13 cellular contexts compared by ENCODE assay signal in the genomic region with DNA sequence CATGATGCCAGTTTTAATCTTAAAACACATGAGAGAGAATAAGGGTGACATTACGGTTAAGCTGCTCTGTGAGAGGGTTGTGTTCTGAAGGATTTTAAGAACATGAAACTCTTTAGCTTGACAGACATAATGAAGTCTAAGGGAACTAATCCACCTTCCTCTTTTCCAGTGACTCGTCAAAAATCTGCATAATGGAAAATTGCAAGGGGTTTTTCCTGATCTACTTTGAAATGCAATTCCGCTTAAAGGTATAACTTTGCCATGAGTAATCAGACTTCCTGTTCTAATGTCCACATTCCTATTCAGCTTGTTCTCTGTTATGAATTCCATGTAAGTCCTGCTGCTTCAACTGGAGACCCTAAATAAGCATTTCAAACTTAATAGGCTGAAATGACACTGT. TPM values are rescaled to one million over a fixed set of nuclear protein-coding genes. Genes with fewer than 3 reads are reported as not detected.
A peak's percentile ranks its signal among the peaks of the same experiment; 100 is the strongest.
DNase-seq lines count a peak whose midpoint lies in the region; TF ChIP-seq lines count a peak whose summit lies in the region.
"Had no signal": no experiment of that assay in that cellular context is flagged by ENCODE, and none has a peak within 500 bp of the region (broad histone marks: within the 10 kb centered on the region; RNA-seq: fewer than 3 reads in every experiment).

TSS of gene ZNF705A (plus strand) at position 171 of the 400 bp plus-strand sequence. CDS start 15,611 bp downstream, outside the sequence.

- no peaks in the 10 kb centered on the region for H3K36me3 ChIP-seq in neural progenitor cell
- H3K36me3 ChIP-seq: esophagus muscularis mucosa had no signal

- H3F3A ChIP-seq in neural progenitor cell (ENCODE audit: low read depth): no peaks in the 10 kb centered on the region

- H3K4me3 ChIP-seq in neural progenitor cell (no peak within 1 kb of the TSS), dorsolateral prefrontal cortex (no peak within 1 kb of the TSS)
- H3K4me3 ChIP-seq: esophagus muscularis mucosa had no signal

- peak within 1 kb of the TSS; percentile 86 for H2AFZ ChIP-seq in neural progenitor cell (replicated peaks)

- no TSS peak for BruUV-seq in Calu3 (replicated peaks; lab: Mats Ljungman, UMichigan)

- no peak within 1 kb of the TSS for H3K9ac ChIP-seq in neural progenitor cell

- no peak for DNase-seq in Calu3
- peak; percentile 60 for DNase-seq in NOMO-1 treated with dmso at 0.1 percent for 144 hours (lab: John Stamatoyannopoulos, UW; ENCODE audit: unreplicated experiment)
- DNase-seq in chondrocyte (ENCODE audit: low spot score): no peak
- no peak for DNase-seq in neural progenitor cell (ENCODE audit: low spot score)
- no peak for DNase-seq in Ammon's horn (ENCODE audit: low spot score)
- DNase-seq in NCI-H446 treated with DMSO at 0.1 percent for 48 hours (lab: John Stamatoyannopoulos, UW): no peak
- DNase-seq in NCI-H1092 (lab: John Stamatoyannopoulos, UW): no peak
- DNase-seq in dorsolateral prefrontal cortex: no peak
- DNase-seq: DND-41, NCI-H187 had no signal

- H3K9me3 ChIP-seq in neural progenitor cell (ENCODE audit: low read depth): no peaks in the 10 kb centered on the region
- H3K9me3 ChIP-seq: esophagus muscularis mucosa had no signal

- no peaks in the 10 kb centered on the region for H4K20me1 ChIP-seq in neural progenitor cell (ENCODE audit: low read depth)

- H3K36me3 Mint-ChIP-seq in Calu3 (ENCODE audit: insufficient read depth, unreplicated experiment) (peaks cover 12% of the 10 kb centered on the region), chondrocyte (ENCODE audit: low read depth) (no peaks in the 10 kb centered on the region), neural progenitor cell (no peaks in the 10 kb centered on the region)

- H3K9me3 Mint-ChIP-seq in Calu3 (ENCODE audit: low read depth, unreplicated experiment) (peaks cover 6% of the 10 kb centered on the region), chondrocyte (ENCODE audit: low read depth) (peaks cover 3% of the 10 kb centered on the region), neural progenitor cell (no peaks in the 10 kb centered on the region)
- H3K9me3 Mint-ChIP-seq: T-helper 2 cell treated with Interferon-gamma antibody and Interleukin-4, amounts not matched to agents 5 μg/mL and 100 μg/mL, for 36 hours had no signal

- H3K27ac ChIP-seq in neural progenitor cell (peak within 1 kb of the TSS; percentile 9), dorsolateral prefrontal cortex (no peak within 1 kb of the TSS)
- H3K27ac ChIP-seq: esophagus muscularis mucosa had no signal

- H3K27ac Mint-ChIP-seq in Calu3 (ENCODE audit: unreplicated experiment) (peak within 1 kb of the TSS; percentile 88), chondrocyte (ENCODE audit: unreplicated experiment) (peak within 1 kb of the TSS; percentile 88), neural progenitor cell (no peak within 1 kb of the TSS)
- H3K27ac Mint-ChIP-seq: T-helper 2 cell treated with Interferon-gamma antibody and Interleukin-4, amounts not matched to agents 5 μg/mL and 100 μg/mL, for 36 hours had no signal

- no peak within 1 kb of the TSS for H3K4me2 ChIP-seq in neural progenitor cell

- H3K27me3 ChIP-seq in neural progenitor cell (no peaks in the 10 kb centered on the region), dorsolateral prefrontal cortex (no peaks in the 10 kb centered on the region)

- H3K79me2 ChIP-seq in neural progenitor cell (ENCODE audit: low read depth): no peaks in the 10 kb centered on the region

- H3K4me3 Mint-ChIP-seq in Calu3 (ENCODE audit: low read depth, unreplicated experiment) (peak within 1 kb of the TSS; percentile 18), chondrocyte (ENCODE audit: unreplicated experiment) (no peak within 1 kb of the TSS), neural progenitor cell (no peak within 1 kb of the TSS)
- H3K4me3 Mint-ChIP-seq: T-helper 2 cell treated with Interferon-gamma antibody and Interleukin-4, amounts not matched to agents 5 μg/mL and 100 μg/mL, for 36 hours had no signal

- H3K27me3 Mint-ChIP-seq in Calu3 (ENCODE audit: unreplicated experiment) (no peaks in the 10 kb centered on the region), chondrocyte (ENCODE audit: low read depth) (no peaks in the 10 kb centered on the region), neural progenitor cell (ENCODE audit: insufficient read depth, low read depth) (no peaks in the 10 kb centered on the region)

- intact Hi-C loops in Calu3 (cut with micrococcal nuclease; ENCODE audit: unreplicated experiment) (no loop called here), dorsolateral prefrontal cortex (cut with DNase I) (no loop called here)

- no peak for TF ChIP-seq CTCF in Calu3 (IDR thresholded peaks at IDR 0.05; ENCODE audit: unreplicated experiment)
- TF ChIP-seq CTCF in chondrocyte (IDR thresholded peaks at IDR 0.05): no peak
- TF ChIP-seq CTCF in neural progenitor cell (IDR thresholded peaks at IDR 0.05): no peak
- no peak for TF ChIP-seq CTCF in dorsolateral prefrontal cortex (IDR thresholded peaks at IDR 0.05 in 54 of 56, conservative IDR thresholded peaks at IDR 0.05 in 2 of 56; ENCODE audit: low read depth in 1 of 56, partially characterized antibody in 56 of 56)

- H3K4me1 Mint-ChIP-seq in Calu3 (ENCODE audit: low read depth, unreplicated experiment) (peaks cover 47% of the 10 kb centered on the region), chondrocyte (ENCODE audit: low read depth) (peaks cover 34% of the 10 kb centered on the region), neural progenitor cell (peaks cover 5% of the 10 kb centered on the region)

- CTCF ChIA-PET in Calu3 (lab: Charles Lee): interaction anchor here (0.6 to 1.2 kb wide), 3 partner anchors 10 to 94 kb away, joined by 3 to 11 read pairs (median 3); no protein-coding TSS in a partner anchor

- H3K4me1 ChIP-seq in neural progenitor cell: peaks cover 8% of the 10 kb centered on the region
- H3K4me1 ChIP-seq: esophagus muscularis mucosa had no signal

RNA-seq across cellular contexts. Expression of gene ZNF705A, which starts in this region (rescaled TPM):
- total RNA-seq in Calu3 (2022) (not detected in 2 replicates), chondrocyte (not detected in 3 replicates), neural progenitor cell (ENCODE audit: low replicate concordance) (not detected in 2 replicates), dorsolateral prefrontal cortex (1 to 10 TPM in 1 of 120 experiments, under 1 TPM in 6, not detected in 113; 0.10 to 1.3 (median 0.22) TPM)
- total RNA-seq: esophagus muscularis mucosa, myocyte had no signal
